29 cellular contexts compared by ENCODE assay signal in the genomic region with DNA sequence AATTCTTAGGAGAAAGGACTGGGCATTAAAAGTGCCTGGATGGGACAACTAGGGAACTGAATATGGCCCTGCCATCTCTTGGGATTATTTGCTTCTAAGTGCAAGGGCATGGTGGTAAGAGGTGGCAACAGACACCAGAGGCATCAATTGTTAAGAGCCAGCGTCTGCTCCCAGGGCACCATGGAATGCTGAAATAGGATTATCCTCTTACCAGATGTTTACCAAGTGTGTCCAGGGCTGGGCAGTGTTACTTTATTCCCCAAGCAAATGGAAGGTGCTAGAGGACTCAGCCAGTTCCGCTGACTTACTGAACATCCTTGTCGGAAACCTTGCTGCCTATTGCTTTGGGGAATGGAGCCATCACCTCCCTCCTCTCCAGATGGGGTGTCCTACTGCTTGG.
DNase-seq lines count a peak whose midpoint lies in the region; ATAC-seq and TF ChIP-seq lines count a peak whose summit lies in the region.
"Had no signal": no experiment of that assay in that cellular context is flagged by ENCODE, and none has a peak within 500 bp of the region (broad histone marks: within the 10 kb centered on the region; RNA-seq: fewer than 3 reads in every experiment).

No MANE protein-coding gene starts in this region.

- H3K36me3 Mint-ChIP-seq in chondrocyte (ENCODE audit: low read depth) (peaks cover 1% of the 10 kb centered on the region), CD14-positive monocyte (no peaks in the 10 kb centered on the region)
- H3K36me3 Mint-ChIP-seq: brain; CD4-positive, CD25-positive, alpha-beta regulatory T cell had no signal

- H3K9me3 Mint-ChIP-seq in chondrocyte (ENCODE audit: low read depth), result no peaks in the 10 kb centered on the region
- peaks cover 0 to 1% (median 0%) of the 10 kb centered on the region in 7 donors for H3K9me3 Mint-ChIP-seq in CD14-positive monocyte
- H3K9me3 Mint-ChIP-seq: activated T-cell treated with anti-CD3 and anti-CD28 coated beads, Interleukin-2, amount 50 U/mL, for 24 hours; nephron had no signal

- peak overlapping the region; percentile 41 for H3K4me2 ChIP-seq in osteoblast (ENCODE audit: insufficient read depth, low read length)

- TF ChIP-seq CTCF in chondrocyte (IDR thresholded peaks at IDR 0.05), result no peak
- no peak for TF ChIP-seq CTCF in osteoblast (IDR thresholded peaks at IDR 0.05; ENCODE audit: extremely low read depth, low read depth, low read length)
- no peak for TF ChIP-seq CTCF in CD14-positive monocyte (IDR thresholded peaks at IDR 0.05)

- no peaks in the 10 kb centered on the region for H3K79me2 ChIP-seq in osteoblast (ENCODE audit: insufficient read depth, low read length)
- H3K79me2 ChIP-seq: parathyroid adenoma had no signal

- H3K4me1 Mint-ChIP-seq in chondrocyte (ENCODE audit: low read depth), result peaks cover 88% of the 10 kb centered on the region
- peaks cover 16% of the 10 kb centered on the region for H3K4me1 Mint-ChIP-seq in CD14-positive monocyte

- H3K27me3 Mint-ChIP-seq in chondrocyte (ENCODE audit: low read depth) (no peaks in the 10 kb centered on the region), CD14-positive monocyte (ENCODE audit: low read depth in 3 of 3) (peaks cover 0 to 2% (median 2%) of the 10 kb centered on the region in 3 donors)
- H3K27me3 Mint-ChIP-seq: activated T-cell treated with anti-CD3 and anti-CD28 coated beads, Interleukin-2, amount 50 U/mL, for 24 hours had no signal

- no peaks in the 10 kb centered on the region for H3K9me3 ChIP-seq in osteoblast (ENCODE audit: low read depth, low read length)
- H3K9me3 ChIP-seq: gastroesophageal sphincter, left lung, right atrium auricular region had no signal

- intact Hi-C loops in CD14-positive monocyte (cut with micrococcal nuclease), result no loop called here

- ATAC-seq in GM19395 (IDR thresholded peaks at IDR 0.05; ENCODE audit: unreplicated experiment), result no peak
- ATAC-seq: esophagus mucosa, gastroesophageal sphincter, K562, left lung had no signal

- no peak overlapping the region for H2AFZ ChIP-seq in osteoblast (ENCODE audit: low read length)
- H2AFZ ChIP-seq: parathyroid adenoma had no signal

- H3K36me3 ChIP-seq in H7 (replicated peaks; ENCODE audit: control insufficient read depth, insufficient read depth, low read length) (no peaks in the 10 kb centered on the region), osteoblast (ENCODE audit: insufficient read depth, low read length) (no peaks in the 10 kb centered on the region)
- H3K36me3 ChIP-seq: gastroesophageal sphincter, left lung, right atrium auricular region had no signal

- H3K4me3 ChIP-seq in H7 (ENCODE audit: insufficient read depth, low read depth, low read length) (no peak overlapping the region), osteoblast (ENCODE audit: insufficient read depth, low read length) (no peak overlapping the region)
- H3K4me3 ChIP-seq: gastroesophageal sphincter, K562, left lung, right atrium auricular region had no signal

- H3K27ac Mint-ChIP-seq in chondrocyte (ENCODE audit: unreplicated experiment) (peak overlapping the region; percentile 84), CD14-positive monocyte (no peak overlapping the region)
- H3K27ac Mint-ChIP-seq: activated T-cell treated with anti-CD3 and anti-CD28 coated beads, Interleukin-2, amount 50 U/mL, for 24 hours; brain had no signal

- no peak overlapping the region for H3K4me3 Mint-ChIP-seq in chondrocyte (ENCODE audit: unreplicated experiment)
- H3K4me3 Mint-ChIP-seq in CD14-positive monocyte, result no peak overlapping the region
- H3K4me3 Mint-ChIP-seq: activated T-cell treated with anti-CD3 and anti-CD28 coated beads, Interleukin-2, amount 50 U/mL, for 24 hours; brain; CD4-positive, CD25-positive, alpha-beta regulatory T cell; nephron had no signal

- H3K4me1 ChIP-seq in osteoblast (ENCODE audit: insufficient read depth, low read length), result peaks cover 61% of the 10 kb centered on the region
- H3K4me1 ChIP-seq: gastroesophageal sphincter, left lung, parathyroid adenoma, right atrium auricular region had no signal

- H3K27ac ChIP-seq in osteoblast (ENCODE audit: low read depth, low read length), result peak overlapping the region; percentile 73
- H3K27ac ChIP-seq: gastroesophageal sphincter, left lung, parathyroid adenoma, right atrium auricular region had no signal

- no peaks in the 10 kb centered on the region for H4K20me1 ChIP-seq in osteoblast (ENCODE audit: insufficient read depth, low read length)

- H3K27me3 ChIP-seq in H7 (ENCODE audit: control insufficient read depth, insufficient read depth, low read length) (no peaks in the 10 kb centered on the region), osteoblast (ENCODE audit: insufficient read depth, low read length) (no peaks in the 10 kb centered on the region)
- H3K27me3 ChIP-seq: left lung, right atrium auricular region had no signal

- peak; percentile 1 for DNase-seq in H7
- peak; percentile 11 for DNase-seq in NCI-H82 treated with DMSO at 0.1 percent for 48 hours (lab: John Stamatoyannopoulos, UW; ENCODE audit: unreplicated experiment)
- DNase-seq in chondrocyte (ENCODE audit: low spot score), result no peak
- DNase-seq in osteoblast (ENCODE audit: insufficient read length, low spot score, missing footprints), result no peak
- no peak for DNase-seq in CD14-positive monocyte (ENCODE audit: low spot score)
- no peak for DNase-seq in SIG-M5 treated with dmso at 0.1 percent for 504 hours (lab: John Stamatoyannopoulos, UW; ENCODE audit: unreplicated experiment)
- DNase-seq in T-helper 9 cell, result no peak
- DNase-seq: activated CD4-positive, alpha-beta T cell treated with anti-CD3 and anti-CD28 coated beads for 1 hour; activated T-cell treated with anti-CD3 and anti-CD28 coated beads, Interleukin-2, amount 50 U/mL, for 24 hours; CD4-positive, CD25-positive, alpha-beta regulatory T cell; effector CD8-positive, alpha-beta T cell; hypothalamus; left lung; midbrain; NCI-H1436 treated with DMSO at 0.1 percent for 48 hours; NCI-H526; SHP77; stimulated activated CD4-positive, alpha-beta T cell treated with anti-CD3 and anti-CD28 coated beads, Interleukin-12 subunit alpha, Interleukin-12 subunit beta, amount 100 ng/mL, for 4 hours; stimulated activated CD4-positive, alpha-beta T cell treated with anti-CD3 and anti-CD28 coated beads, Interleukin-4, amount 100 ng/mL, for 4 hours; stimulated activated naive CD4-positive, alpha-beta T cell; T-helper 1 cell had no signal

Comparison
In these comparisons a context has a peak if more than half of its experiments do, and no peak if none do; other contexts are left out.
1. DNase-seq: peak in H7 (single experiment) and NCI-H82 treated with DMSO at 0.1 percent for 48 hours (single experiment); none in chondrocyte (single experiment), osteoblast (single experiment), CD14-positive monocyte (single experiment), SIG-M5 treated with dmso at 0.1 percent for 504 hours (single experiment) and T-helper 9 cell (single experiment).